ENCODE assay signal across 32 cellular contexts in genomic region chr12:103855896-103856657, GRCh38. TPM values are rescaled to one million over a fixed set of nuclear protein-coding genes. Genes with fewer than 3 reads are reported as not detected.
A peak's percentile ranks its signal among the peaks of the same experiment; 100 is the strongest.
DNase-seq lines count a peak whose midpoint lies in the region; ATAC-seq, FAIRE-seq and TF ChIP-seq lines count a peak whose summit lies in the region.
"Had no signal": no experiment of that assay in that cellular context is flagged by ENCODE, and none has a peak within 500 bp of the region (broad histone marks: within the 10 kb centered on the region; RNA-seq: fewer than 3 reads in every experiment).

No MANE protein-coding gene starts in this region.

- TF ChIP-seq RAD21 in HepG2 (CRISPR knock-in tag; IDR thresholded peaks at IDR 0.05) = no peak

- no peak overlapping the region for H2BK12ac ChIP-seq in H9 (ENCODE audit: insufficient read length, low read depth, low read length)

- H3K27me3 ChIP-seq in HepG2 (ENCODE audit: control insufficient read depth in 1 of 2, insufficient read depth in 2 of 2, low read length in 2 of 2) (peaks cover 0 to 10% of the 10 kb centered on the region in 2 experiments; a peak in 1 of 5 replicates), right lobe of liver (no peaks in the 10 kb centered on the region), prostate gland (replicated peaks; ENCODE audit: insufficient read depth) (no peaks in the 10 kb centered on the region), H9 (ENCODE audit: insufficient read depth, low read length) (no peaks in the 10 kb centered on the region)
- H3K27me3 ChIP-seq: esophagus squamous epithelium, gastrocnemius medialis had no signal

- no peak overlapping the region for H3K14ac ChIP-seq in H9 (ENCODE audit: insufficient read depth, low read length)

- 58% methylated on average over 8 of the region's 8 CpGs for WGBS in HepG2 (ENCODE audit: low lambda C conversion rate)
- 96% methylated on average over 8 of the region's 8 CpGs for WGBS in right lobe of liver (ENCODE audit: insufficient coverage, low coverage, low lambda C conversion rate, missing lambda C conversion rate)
- WGBS in prostate gland = 85% methylated on average over 8 of the region's 8 CpGs
- WGBS in H9 (ENCODE audit: extremely low coverage, insufficient read length, low lambda C conversion rate) = no CpG with 5 or more reads among the region's 8 CpGs

- no peak overlapping the region for H3K27ac ChIP-seq in HepG2 (ENCODE audit: extremely low read length, insufficient read depth, low read length)
- peak overlapping the region in 1 of 3 donors; percentile 6 for H3K27ac ChIP-seq in right lobe of liver
- H3K27ac ChIP-seq in prostate gland = peak overlapping the region; percentile 10 to 28
- no peak overlapping the region for H3K27ac ChIP-seq in H9 (ENCODE audit: insufficient read length, low read depth, low read length)
- H3K27ac ChIP-seq: esophagus squamous epithelium, gastrocnemius medialis had no signal

- H2BK20ac ChIP-seq in H9 (ENCODE audit: low read depth, low read length, poor library complexity, severe bottlenecking) = no peak overlapping the region

- no peaks in the 10 kb centered on the region for H3K36me3 ChIP-seq in HepG2 (replicated peaks in 1 of 2; ENCODE audit: control insufficient read depth in 1 of 2, insufficient read depth in 2 of 2, low read length in 2 of 2)
- H3K36me3 ChIP-seq in right lobe of liver = no peaks in the 10 kb centered on the region
- H3K36me3 ChIP-seq in prostate gland = no peaks in the 10 kb centered on the region
- H3K36me3 ChIP-seq: esophagus squamous epithelium, gastrocnemius medialis had no signal

- H4K91ac ChIP-seq in H9 (ENCODE audit: insufficient read length, low read depth, low read length) = no peak overlapping the region

- H3K4me3 ChIP-seq in HepG2 (replicated peaks in 1 of 3; ENCODE audit: insufficient read depth in 1 of 3, low read depth in 2 of 3, low read length in 3 of 3) (no peak overlapping the region), right lobe of liver (no peak overlapping the region), fibroblast of villous mesenchyme (ENCODE audit: low read depth, low read length) (no peak overlapping the region), prostate gland (no peak overlapping the region)
- H3K4me3 ChIP-seq: esophagus squamous epithelium, gastrocnemius medialis had no signal

- CTCF ChIA-PET in HepG2 (lab: Yijun Ruan, JAX; ENCODE audit: low intra/inter-chr PET ratio, low total read pairs) = no interaction called here

- H3T11ph ChIP-seq in H9 (ENCODE audit: low read length) = no peak overlapping the region

- TF ChIP-seq CTCF in HepG2 (CRISPR knock-in tag; IDR thresholded peaks at IDR 0.05) = no peak
- no peak for TF ChIP-seq CTCF in right lobe of liver (IDR thresholded peaks at IDR 0.05)
- no peak for TF ChIP-seq CTCF in fibroblast of villous mesenchyme (IDR thresholded peaks at IDR 0.05; ENCODE audit: insufficient read depth, low read depth, low read length)
- TF ChIP-seq CTCF in prostate gland (IDR thresholded peaks at IDR 0.05) = no peak
- no peak for TF ChIP-seq CTCF in H9 (conservative IDR thresholded peaks at IDR 0.05)
- TF ChIP-seq CTCF in GM13976 (IDR thresholded peaks at IDR 0.05; ENCODE audit: borderline replicate concordance, control extremely low read depth, extremely low read depth, insufficient read depth, missing control alignments) = no peak

- H3K23ac ChIP-seq in H9 (ENCODE audit: insufficient read length, low read depth, low read length) = no peak overlapping the region

- no peak overlapping the region for H2BK5ac ChIP-seq in H9 (ENCODE audit: insufficient read length, low read length)

- no peak overlapping the region for H3K4me3 Mint-ChIP-seq in H9
- H3K4me3 Mint-ChIP-seq: activated CD8-positive, alpha-beta memory T cell treated with anti-CD3 and anti-CD28 coated beads, Interleukin-2, amount 10 ng/mL, durations not matched to agents 7 days and 5 days; activated naive CD4-positive, alpha-beta T cell treated with anti-CD3 and anti-CD28 coated beads for 36 hours; CD4-positive, alpha-beta T cell; dendritic cell treated with granulocyte-macrophage colony-stimulating factor and Interleukin-4, amounts not matched to agents 40 ng/mL and 50 ng/mL, for 4 days; immature natural killer cell; naive thymus-derived CD4-positive, alpha-beta T cell; WTC11 had no signal

- H3K27me3 Mint-ChIP-seq in H9 (ENCODE audit: low read depth) = no peaks in the 10 kb centered on the region; the same call in none of the 2 replicates
- H3K27me3 Mint-ChIP-seq: CD4-positive, alpha-beta T cell; dendritic cell treated with granulocyte-macrophage colony-stimulating factor and Interleukin-4, amounts not matched to agents 40 ng/mL and 50 ng/mL, for 4 days had no signal

- H3K9me3 Mint-ChIP-seq in H9 = no peaks in the 10 kb centered on the region
- H3K9me3 Mint-ChIP-seq: activated naive CD4-positive, alpha-beta T cell treated with anti-CD3 and anti-CD28 coated beads for 36 hours; CD4-positive, alpha-beta T cell; dendritic cell treated with granulocyte-macrophage colony-stimulating factor and Interleukin-4, amounts not matched to agents 40 ng/mL and 50 ng/mL, for 4 days; immature natural killer cell; naive thymus-derived CD4-positive, alpha-beta T cell; WTC11 had no signal

- no peaks in the 10 kb centered on the region for H3K79me2 ChIP-seq in HepG2 (ENCODE audit: insufficient read depth, low read length)
- no peaks in the 10 kb centered on the region for H3K79me2 ChIP-seq in H9 (ENCODE audit: insufficient read depth, low read length)

- no peak overlapping the region for H3K9ac ChIP-seq in HepG2 (ENCODE audit: insufficient read depth, low read depth, low read length)
- H3K9ac ChIP-seq in H9 (ENCODE audit: extremely low read depth, insufficient read length, low read length) = no peak overlapping the region

- no peak for TF ChIP-seq EP300 in HepG2 (IDR thresholded peaks at IDR 0.05; ENCODE audit: low read depth in 2 of 2, low read length in 2 of 2)
- TF ChIP-seq EP300 in HepG2 (CRISPR knock-in tag; IDR thresholded peaks at IDR 0.05; ENCODE audit: borderline replicate concordance) = no peak

- H3K36me3 Mint-ChIP-seq in H9 (ENCODE audit: insufficient read depth in 1 of 3, low read depth in 3 of 3) = no peaks in the 10 kb centered on the region
- H3K36me3 Mint-ChIP-seq: activated CD8-positive, alpha-beta memory T cell treated with anti-CD3 and anti-CD28 coated beads, Interleukin-2, amount 10 ng/mL, durations not matched to agents 7 days and 5 days; immature natural killer cell; WTC11 had no signal

- H2AFZ ChIP-seq in HepG2 (ENCODE audit: low read length) (no peak overlapping the region), H9 (ENCODE audit: low read length) (no peak overlapping the region)

- H2BK15ac ChIP-seq in H9 (ENCODE audit: low read depth, low read length) = no peak overlapping the region

- TF ChIP-seq POLR2A in HepG2 (IDR thresholded peaks at IDR 0.05; ENCODE audit: insufficient read depth in 1 of 2, low read depth in 2 of 2, low read length in 2 of 2) (no peak), right lobe of liver (IDR thresholded peaks at IDR 0.05) (no peak), prostate gland (IDR thresholded peaks at IDR 0.05) (no peak)

- H3K9me3 ChIP-seq in HepG2 (ENCODE audit: low read length) (no peaks in the 10 kb centered on the region), right lobe of liver (no peaks in the 10 kb centered on the region), prostate gland (no peaks in the 10 kb centered on the region), H9 (ENCODE audit: control insufficient read depth, low read depth, low read length) (no peaks in the 10 kb centered on the region)
- H3K9me3 ChIP-seq: esophagus squamous epithelium, gastrocnemius medialis had no signal

- no peaks in the 10 kb centered on the region for H3K79me1 ChIP-seq in H9 (ENCODE audit: insufficient read depth, low read depth, low read length, poor library complexity, severe bottlenecking)

- no TSS peak for BruUV-seq in HepG2 (replicated peaks; lab: Mats Ljungman, UMichigan)

- no peak overlapping the region for H2AK5ac ChIP-seq in H9 (ENCODE audit: insufficient read length, low read length)

- no peak for FAIRE-seq in HepG2 (lab: Jason Lieb, UNC)
- FAIRE-seq: GM12891 had no signal

- POLR2A ChIA-PET in HepG2 (lab: Yijun Ruan, JAX) = no interaction called here

- H3K56ac ChIP-seq in H9 (ENCODE audit: insufficient read length, low read depth, low read length) = no peak overlapping the region

- no peaks in the 10 kb centered on the region for H3K23me2 ChIP-seq in H9 (ENCODE audit: insufficient read length, low read depth, low read length, poor library complexity, severe bottlenecking)

- no peak overlapping the region for H2BK120ac ChIP-seq in H9 (ENCODE audit: low read depth, low read length, poor library complexity, severe bottlenecking)

- DNase-seq in HepG2 (ENCODE audit: low spot score) = no peak
- DNase-seq in right lobe of liver = no peak
- peak; percentile 87 for DNase-seq in fibroblast of villous mesenchyme (ENCODE audit: low read depth)
- no peak for DNase-seq in prostate gland (ENCODE audit: low spot score)
- DNase-seq in H9 = no peak
- no peak for DNase-seq in GM13976 (ENCODE audit: low spot score)
- DNase-seq: activated CD4-positive, alpha-beta T cell treated with anti-CD3 and anti-CD28 coated beads, Interleukin-2, amount 50 U/mL, for 1 hour; activated CD8-positive, alpha-beta memory T cell treated with anti-CD3 and anti-CD28 coated beads, Interleukin-2, amount 10 ng/mL, durations not matched to agents 7 days and 5 days; activated naive CD4-positive, alpha-beta T cell treated with anti-CD3 and anti-CD28 coated beads for 36 hours; amygdala; CD4-positive, alpha-beta T cell; esophagus squamous epithelium; gastrocnemius medialis; hypothalamus; immature natural killer cell; Karpas-422; mesendoderm; MV-4-11; naive thymus-derived CD4-positive, alpha-beta T cell; NCI-H187; NCI-H2171 treated with DMSO at 0.1 percent for 48 hours; nucleus accumbens; retina; SIG-M5; stimulated activated CD4-positive, alpha-beta T cell treated with anti-CD3 and anti-CD28 coated beads, Interleukin-12 subunit alpha, Interleukin-12 subunit beta, amount 100 ng/mL, for 4 hours; stimulated activated CD4-positive, alpha-beta T cell treated with anti-CD3 and anti-CD28 coated beads, Interleukin-4, amount 100 ng/mL, for 1 hour; substantia nigra had no signal

- no peak overlapping the region for H4K8ac ChIP-seq in H9 (replicated peaks; ENCODE audit: insufficient read length, low read depth, low read length)

- H4K20me1 ChIP-seq in HepG2 (ENCODE audit: insufficient read depth, low read length) (no peaks in the 10 kb centered on the region), H9 (ENCODE audit: control insufficient read depth, insufficient read depth, insufficient read length) (no peaks in the 10 kb centered on the region)

- no peak overlapping the region for H3K4me2 ChIP-seq in HepG2 (ENCODE audit: low read depth, low read length)
- no peak overlapping the region for H3K4me2 ChIP-seq in H9 (ENCODE audit: insufficient read depth, insufficient read length, low read length)

- no peak overlapping the region for H3K27ac Mint-ChIP-seq in H9
- H3K27ac Mint-ChIP-seq: activated CD8-positive, alpha-beta memory T cell treated with anti-CD3 and anti-CD28 coated beads, Interleukin-2, amount 10 ng/mL, durations not matched to agents 7 days and 5 days; activated naive CD4-positive, alpha-beta T cell treated with anti-CD3 and anti-CD28 coated beads for 36 hours; CD4-positive, alpha-beta T cell; dendritic cell treated with granulocyte-macrophage colony-stimulating factor and Interleukin-4, amounts not matched to agents 40 ng/mL and 50 ng/mL, for 4 days; immature natural killer cell; WTC11 had no signal

- in situ Hi-C loops in HepG2 (cut with HindIII; ENCODE audit: extremely low pct_ligation_motif_present, low pct_unique_long_range_greater_than_20kb) (no loop called here), GM13976 (cut with MboI; ENCODE audit: low sequenced_read_pairs, unreplicated experiment) (no loop called here)

- H3K4ac ChIP-seq in H9 (ENCODE audit: low read depth, low read length) = no peak overlapping the region

- H3K4me1 Mint-ChIP-seq in H9 = peaks cover 3 to 4% of the 10 kb centered on the region in 2 experiments; a peak in 3 of 4 replicates
- H3K4me1 Mint-ChIP-seq: immature natural killer cell had no signal

- H4K5ac ChIP-seq in H9 (ENCODE audit: insufficient read length, low read depth, low read length) = no peak overlapping the region

- intact Hi-C loops in HepG2 (cut with micrococcal nuclease; ENCODE audit: unreplicated experiment) (loop anchor here (2.0 kb wide), 1 partner anchor 15 kb away; the partner anchor contains the start of gene NT5DC3), right lobe of liver (cut with DNase I) (no loop called here), prostate gland (cut with DNase I) (no loop called here)

- H3K4me1 ChIP-seq in HepG2 (ENCODE audit: insufficient read depth, low read length) (peaks cover 81% of the 10 kb centered on the region), right lobe of liver (peaks cover 0 to 11% (median 3%) of the 10 kb centered on the region in 4 donors), prostate gland (replicated peaks) (peaks cover 12% of the 10 kb centered on the region), H9 (ENCODE audit: insufficient read depth, low read length) (no peaks in the 10 kb centered on the region)

- H3K18ac ChIP-seq in H9 (ENCODE audit: insufficient read length, low read depth, low read length) = no peak overlapping the region

- ATAC-seq in HepG2 (no peak), right lobe of liver (no peak), HG02571 (IDR thresholded peaks at IDR 0.05; ENCODE audit: unreplicated experiment) (no peak), HG03039 (IDR thresholded peaks at IDR 0.05; ENCODE audit: unreplicated experiment) (no peak)
- ATAC-seq: activated CD8-positive, alpha-beta memory T cell treated with anti-CD3 and anti-CD28 coated beads, Interleukin-2, amount 10 ng/mL, durations not matched to agents 7 days and 5 days; gastrocnemius medialis; naive thymus-derived CD4-positive, alpha-beta T cell; WTC11 had no signal

RNA-seq across cellular contexts. Expression of gene NT5DC3, which starts 15.0 kb away (rescaled TPM):
- total RNA-seq in HepG2 (2016; rRNA removed; fragmentation: Illumina TruSeq; extraction: Trizol) (6.6 and 7.4 TPM in 2 replicates), right lobe of liver (10 to 100 TPM in 1 of 6 experiments, 1 to 10 TPM in 5; 3.3 to 10.2 (median 6.6) TPM), fibroblast of villous mesenchyme (12.2 and 22.9 TPM in 2 replicates), prostate gland (10 to 100 TPM; 12.4 to 29.7 TPM), H9 (2021) (13.3 and 13.6 TPM in 2 replicates)
- total RNA-seq in HepG2 (2016; cell fraction: cytosol; rRNA removed; fragmentation: Illumina TruSeq; extraction: Trizol; ENCODE audit: low read depth) = 1.7 and 2.3 TPM in 2 replicates
- total RNA-seq in HepG2 (2016; cell fraction: insoluble cytoplasmic fraction; rRNA removed; fragmentation: Illumina TruSeq; extraction: Trizol) = 6.1 and 6.6 TPM in 2 replicates
- total RNA-seq in HepG2 (2016; cell fraction: membrane; rRNA removed; fragmentation: Illumina TruSeq; extraction: Trizol) = 2.8 and 2.9 TPM in 2 replicates
- 8.2 and 14.2 TPM in 2 replicates for total RNA-seq in HepG2 (2016; cell fraction: nucleus; rRNA removed; fragmentation: Illumina TruSeq; extraction: Trizol)
- 2.8 and 3.2 TPM in 2 replicates for polyA plus RNA-seq in HepG2 (2011; rRNA removed)
- 1.8 and 2.3 TPM in 2 replicates for polyA plus RNA-seq in HepG2 (2011; cell fraction: cytosol; rRNA removed)
- polyA plus RNA-seq in HepG2 (2011; cell fraction: nucleus; rRNA removed) = 4.3 and 4.9 TPM in 2 replicates
- 2.9 and 4.9 TPM in 2 replicates for polyA plus RNA-seq in HepG2 (2012)
- polyA plus RNA-seq in HepG2 (2016; cell fraction: cytosol; fragmentation: Illumina TruSeq; extraction: Trizol; ENCODE audit: low read depth) = 0.17 and 0.21 TPM in 2 replicates
- 3.7 and 4.3 TPM in 2 replicates for polyA plus RNA-seq in HepG2 (2016; cell fraction: insoluble cytoplasmic fraction; fragmentation: Illumina TruSeq; extraction: Trizol; ENCODE audit: low read depth)
- polyA plus RNA-seq in HepG2 (2016; cell fraction: membrane; fragmentation: Illumina TruSeq; extraction: Trizol; ENCODE audit: low read depth) = 0.42 and 0.64 TPM in 2 replicates
- polyA plus RNA-seq in HepG2 (2016; cell fraction: nucleus; fragmentation: Illumina TruSeq; extraction: Trizol; ENCODE audit: insufficient read depth, low read depth) = 14.0 and 14.9 TPM in 2 replicates
- 3.9 and 6.2 TPM in 2 replicates for polyA minus RNA-seq in HepG2 (2011; rRNA and poly(A)+ RNA removed; ENCODE audit: low replicate concordance)
- polyA minus RNA-seq in HepG2 (2011; cell fraction: cytosol; rRNA and poly(A)+ RNA removed) = 4.0 and 4.6 TPM in 2 replicates
- polyA minus RNA-seq in HepG2 (2011; cell fraction: nucleus; rRNA and poly(A)+ RNA removed) = 7.8 and 12.2 TPM in 2 replicates

Comparison
In these comparisons a context has a peak if more than half of its experiments do, and no peak if none do; other contexts are left out.
1. H3K27ac ChIP-seq: peak in prostate gland (2 of 2); none in HepG2 (single experiment) and H9 (single experiment).